8 cellular contexts compared by ENCODE assay signal in the genomic region with DNA sequence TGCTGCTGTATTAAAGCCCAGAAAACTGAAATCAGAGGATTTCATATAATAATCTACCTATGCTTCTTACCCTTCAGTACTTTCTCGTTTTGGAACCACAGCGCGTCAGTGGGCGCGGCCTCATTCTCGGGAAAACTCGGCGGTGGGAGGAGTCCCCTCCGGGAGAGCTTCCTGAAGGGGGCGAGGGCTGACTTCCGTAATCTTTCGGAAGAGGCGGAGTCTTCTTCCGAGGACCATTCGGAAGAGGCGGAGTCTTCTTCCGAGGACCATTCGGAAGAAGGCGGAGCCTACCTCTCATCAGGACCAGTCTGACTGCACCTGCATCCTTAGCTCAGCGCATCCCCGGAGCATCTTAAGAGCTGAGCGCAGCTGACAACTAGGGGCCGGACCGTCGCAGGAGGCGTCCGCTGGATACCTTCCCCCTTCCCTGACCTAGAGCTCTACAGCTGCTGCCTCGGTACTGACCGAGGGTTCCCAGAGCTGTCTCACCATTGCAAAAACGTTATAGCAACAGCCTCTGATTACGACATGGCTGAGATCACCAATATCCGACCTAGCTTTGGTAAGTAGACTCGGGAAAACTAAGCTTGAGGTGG. TPM values are rescaled to one million over a fixed set of nuclear protein-coding genes. Genes with fewer than 3 reads are reported as not detected.
DNase-seq lines count a peak whose midpoint lies in the region; ATAC-seq and TF ChIP-seq lines count a peak whose summit lies in the region.

A gene with protein sequence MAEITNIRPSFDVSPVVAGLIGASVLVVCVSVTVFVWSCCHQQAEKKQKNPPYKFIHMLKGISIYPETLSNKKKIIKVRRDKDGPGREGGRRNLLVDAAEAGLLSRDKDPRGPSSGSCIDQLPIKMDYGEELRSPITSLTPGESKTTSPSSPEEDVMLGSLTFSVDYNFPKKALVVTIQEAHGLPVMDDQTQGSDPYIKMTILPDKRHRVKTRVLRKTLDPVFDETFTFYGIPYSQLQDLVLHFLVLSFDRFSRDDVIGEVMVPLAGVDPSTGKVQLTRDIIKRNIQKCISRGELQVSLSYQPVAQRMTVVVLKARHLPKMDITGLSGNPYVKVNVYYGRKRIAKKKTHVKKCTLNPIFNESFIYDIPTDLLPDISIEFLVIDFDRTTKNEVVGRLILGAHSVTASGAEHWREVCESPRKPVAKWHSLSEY (plus strand): TSS at position 334 of the 596 bp plus-strand sequence. CDS start 195 bp downstream, at position 529.

- peaks cover 18% of the 10 kb centered on the region for H3K4me1 ChIP-seq in PC-9 (replicated peaks; ENCODE audit: insufficient read depth)

- H3K4me3 ChIP-seq in PC-9: peak within 1 kb of the TSS; percentile 51; the same call in 1 of the 2 replicates

- POLR2A ChIA-PET in PC-9 (lab: Charles Lee; ENCODE audit: unreplicated experiment): interaction anchor here (0.5 kb wide), 1 partner anchor 66 kb away, joined by 3 read pairs; no protein-coding TSS in a partner anchor

- H4K20me1 ChIP-seq in PC-9 (ENCODE audit: insufficient read depth): no peaks in the 10 kb centered on the region

- BruUV-seq in PC-9 (replicated peaks; lab: Mats Ljungman, UMichigan): no TSS peak

- peak within 1 kb of the TSS; percentile 56 for H3K27ac ChIP-seq in PC-9

- CTCF ChIA-PET in PC-9 (lab: Charles Lee): no interaction called here

- intact Hi-C loops in PC-9 (cut with micrococcal nuclease; ENCODE audit: unreplicated experiment): loop anchor here (1.0 to 5.0 kb wide), 2 partner anchors 34 to 53 kb away; a partner anchor contains a TSS

- peak within 1 kb of the TSS; percentile 50 for H2AFZ ChIP-seq in PC-9

- no peaks in the 10 kb centered on the region for H3K9me3 ChIP-seq in PC-9 (ENCODE audit: insufficient read depth, low read depth)

- ATAC-seq in GM21619 (IDR thresholded peaks at IDR 0.05; ENCODE audit: unreplicated experiment): peak; percentile 43

- H3K36me3 ChIP-seq in PC-9 (ENCODE audit: low read depth): peaks cover 13% of the 10 kb centered on the region; the same call in 1 of the 2 replicates

- peaks cover 26% of the 10 kb centered on the region for H3K79me2 ChIP-seq in PC-9 (ENCODE audit: low read depth)

- in situ Hi-C loops in KBM-7 (cut with MboI; ENCODE audit: low pct_unique_long_range_greater_than_20kb, low sequenced_read_pairs): no loop called here

- TF ChIP-seq CTCF in PC-9 (conservative IDR thresholded peaks at IDR 0.05): no peak

- DNase-seq in DMS 273 treated with DMSO at 0.1 percent for 48 hours (lab: John Stamatoyannopoulos, UW) (peak; percentile 91), KBM-7 (peak; percentile 97), PC-9 (peak; percentile 88 to 92), activated T-cell treated with anti-CD3 and anti-CD28 coated beads for 48 hours (ENCODE audit: low read depth) (peak; percentile 93), epidermal melanocyte (ENCODE audit: insufficient read length, low spot score) (peak; percentile 82), midbrain (lab: John Stamatoyannopoulos, UW) (peak; percentile 98)
- DNase-seq in stimulated activated CD8-positive, alpha-beta memory T cell treated with anti-CD3 and anti-CD28 coated beads, Interleukin-15, amount 100 ng/mL, for 48 hours (ENCODE audit: low read depth in 2 of 2): peak; percentile 91

- H3K9me2 ChIP-seq in PC-9 (ENCODE audit: insufficient read depth): no peaks in the 10 kb centered on the region

- H3F3A ChIP-seq in PC-9 (ENCODE audit: insufficient read depth, low read depth): peaks cover 35% of the 10 kb centered on the region

- H3K4me2 ChIP-seq in PC-9: peak within 1 kb of the TSS; percentile 90

- H3K27me3 ChIP-seq in PC-9 (ENCODE audit: insufficient read depth, low read depth): peaks cover 15% of the 10 kb centered on the region; the same call in 1 of the 2 replicates

RNA-seq across cellular contexts. Expression of the gene that starts here (rescaled TPM):
- 0.08 and 0.09 TPM in 2 replicates for total RNA-seq in PC-9 (2021)

Comparison
In these comparisons a context has a peak if more than half of its experiments do, and no peak if none do; other contexts are left out.
1. Peak in every context shown above with its lines: DNase-seq, ATAC-seq, H3K4me3 ChIP-seq and H3K27ac ChIP-seq.
2. Peak in DNase-seq, H3K4me3 ChIP-seq, H3K27ac ChIP-seq and H3K4me2 ChIP-seq in PC-9; RNA of the gene not detected or under 1 TPM.